19 cellular contexts compared by ENCODE assay signal in the genomic region with DNA sequence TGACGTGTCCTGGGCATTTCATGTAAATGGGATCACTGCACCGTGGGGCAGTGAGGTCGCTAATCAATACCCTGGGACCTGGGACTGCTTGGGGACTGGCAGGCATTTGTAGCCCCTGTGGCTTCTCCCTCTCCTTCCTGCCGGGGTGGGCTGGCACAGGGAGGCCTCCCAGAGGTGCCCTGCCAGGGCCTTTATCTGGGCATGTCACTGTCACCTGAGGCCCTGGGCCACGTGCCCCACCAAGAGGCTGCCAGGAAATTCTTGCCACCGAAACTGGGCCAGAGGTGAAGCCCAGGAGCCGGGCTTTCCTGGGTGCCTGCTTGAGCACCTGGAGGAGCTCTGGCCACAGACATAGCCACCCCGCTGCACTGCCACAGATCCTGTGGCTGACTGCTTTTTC. TPM values are rescaled to one million over a fixed set of nuclear protein-coding genes. Genes with fewer than 3 reads are reported as not detected.
"Had no signal": no experiment of that assay in that cellular context is flagged by ENCODE, and none has a peak within 500 bp of the region (broad histone marks: within the 10 kb centered on the region; RNA-seq: fewer than 3 reads in every experiment).

No MANE protein-coding gene starts in this region.

- H3K9me3 ChIP-seq: ovary had no signal

- H3K9me3 Mint-ChIP-seq: activated CD4-positive, alpha-beta T cell treated with anti-CD3 and anti-CD28 coated beads, Interleukin-2, amount 10 ng/mL, durations not matched to agents 7 days and 5 days; activated naive CD4-positive, alpha-beta T cell treated with anti-CD3 and anti-CD28 coated beads, Interleukin-2, amount 10 ng/mL, durations not matched to agents 7 days and 5 days; activated T-helper 17 cell treated with anti-CD3 and anti-CD28 coated beads, Interleukin-2, amount 50 U/mL, for 72 hours; central memory CD8-positive, alpha-beta T cell; stimulated activated effector memory CD8-positive, alpha-beta T cell treated with anti-CD3 and anti-CD28 coated beads, Interleukin-12 subunit alpha, Interleukin-12 subunit beta, amount 100 ng/mL, for 72 hours had no signal

- H3K27me3 ChIP-seq: ovary had no signal

- DNase-seq: activated CD4-positive, alpha-beta T cell treated with anti-CD3 and anti-CD28 coated beads, Interleukin-2, amount 10 ng/mL, durations not matched to agents 7 days and 5 days; activated CD4-positive, CD25-positive, alpha-beta regulatory T cell; activated CD8-positive, alpha-beta memory T cell treated with anti-CD3 and anti-CD28 coated beads for 24 hours; activated naive CD4-positive, alpha-beta T cell treated with anti-CD3 and anti-CD28 coated beads, Interleukin-2, amount 10 ng/mL, durations not matched to agents 7 days and 5 days; cortex of kidney; effector memory CD4-positive, alpha-beta T cell; hypothalamus; mammary epithelial cell; ovary; small intestine; T-helper 17 cell had no signal

- H3K27ac Mint-ChIP-seq: activated CD4-positive, alpha-beta T cell treated with anti-CD3 and anti-CD28 coated beads, Interleukin-2, amount 10 ng/mL, durations not matched to agents 7 days and 5 days; activated naive CD4-positive, alpha-beta T cell treated with anti-CD3 and anti-CD28 coated beads, Interleukin-2, amount 10 ng/mL, durations not matched to agents 7 days and 5 days; activated T-helper 17 cell treated with anti-CD3 and anti-CD28 coated beads, Interleukin-2, amount 50 U/mL, for 72 hours; stimulated activated effector memory CD8-positive, alpha-beta T cell treated with anti-CD3 and anti-CD28 coated beads, Interleukin-12 subunit alpha, Interleukin-12 subunit beta, amount 100 ng/mL, for 72 hours; T-helper 17 cell had no signal

- ATAC-seq: activated T-helper 17 cell treated with anti-CD3 and anti-CD28 coated beads, Interleukin-2, amount 50 U/mL, for 72 hours; stimulated activated effector memory CD8-positive, alpha-beta T cell treated with anti-CD3 and anti-CD28 coated beads, Interleukin-12 subunit alpha, Interleukin-12 subunit beta, amount 100 ng/mL, for 72 hours; T-helper 17 cell had no signal

- H3K4me1 Mint-ChIP-seq: activated CD4-positive, alpha-beta T cell treated with anti-CD3 and anti-CD28 coated beads, Interleukin-2, amount 10 ng/mL, durations not matched to agents 7 days and 5 days; activated naive CD4-positive, alpha-beta T cell treated with anti-CD3 and anti-CD28 coated beads, Interleukin-2, amount 10 ng/mL, durations not matched to agents 7 days and 5 days; activated T-helper 17 cell treated with anti-CD3 and anti-CD28 coated beads, Interleukin-2, amount 50 U/mL, for 72 hours; central memory CD8-positive, alpha-beta T cell; stimulated activated effector memory CD8-positive, alpha-beta T cell treated with anti-CD3 and anti-CD28 coated beads, Interleukin-12 subunit alpha, Interleukin-12 subunit beta, amount 100 ng/mL, for 72 hours; T-helper 17 cell had no signal

- H3K27ac ChIP-seq: ovary, tibial nerve had no signal

- H3K4me3 ChIP-seq: ovary, tibial nerve had no signal

- H3K27me3 Mint-ChIP-seq: central memory CD8-positive, alpha-beta T cell had no signal

- H3K4me3 Mint-ChIP-seq: activated CD4-positive, alpha-beta T cell treated with anti-CD3 and anti-CD28 coated beads, Interleukin-2, amount 10 ng/mL, durations not matched to agents 7 days and 5 days; activated naive CD4-positive, alpha-beta T cell treated with anti-CD3 and anti-CD28 coated beads, Interleukin-2, amount 10 ng/mL, durations not matched to agents 7 days and 5 days; activated T-helper 17 cell treated with anti-CD3 and anti-CD28 coated beads, Interleukin-2, amount 50 U/mL, for 72 hours; central memory CD8-positive, alpha-beta T cell; stimulated activated effector memory CD8-positive, alpha-beta T cell treated with anti-CD3 and anti-CD28 coated beads, Interleukin-12 subunit alpha, Interleukin-12 subunit beta, amount 100 ng/mL, for 72 hours; T-helper 17 cell had no signal

- H3K36me3 ChIP-seq: ovary, tibial nerve had no signal

- H3K36me3 Mint-ChIP-seq: activated naive CD4-positive, alpha-beta T cell treated with anti-CD3 and anti-CD28 coated beads, Interleukin-2, amount 10 ng/mL, durations not matched to agents 7 days and 5 days; stimulated activated effector memory CD8-positive, alpha-beta T cell treated with anti-CD3 and anti-CD28 coated beads, Interleukin-12 subunit alpha, Interleukin-12 subunit beta, amount 100 ng/mL, for 72 hours had no signal

RNA-seq across cellular contexts. Expression of gene NMRK2, which starts 1.8 kb away (rescaled TPM):
- total RNA-seq: activated CD4-positive, alpha-beta T cell treated with anti-CD3 and anti-CD28 coated beads, Interleukin-2, amount 10 ng/mL, durations not matched to agents 7 days and 5 days; activated T-helper 17 cell treated with anti-CD3 and anti-CD28 coated beads, Interleukin-2, amount 50 U/mL, for 72 hours; fibroblast of lung; frontal cortex; mammary epithelial cell; renal cortical epithelial cell; T-helper 17 cell; tibial nerve had no signal
- polyA plus RNA-seq: fibroblast of lung, mammary epithelial cell, neural cell had no signal

RNA-seq across cellular contexts. Expression of gene ATCAY, which starts 50.6 kb away (rescaled TPM):
- total RNA-seq: activated CD4-positive, alpha-beta T cell treated with anti-CD3 and anti-CD28 coated beads, Interleukin-2, amount 10 ng/mL, durations not matched to agents 7 days and 5 days; activated T-helper 17 cell treated with anti-CD3 and anti-CD28 coated beads, Interleukin-2, amount 50 U/mL, for 72 hours; fibroblast of lung; mammary epithelial cell; renal cortical epithelial cell; tibial nerve had no signal
- polyA plus RNA-seq: mammary epithelial cell, ovary had no signal
